ENCODE assay signal across 17 cellular contexts in the genomic region with DNA sequence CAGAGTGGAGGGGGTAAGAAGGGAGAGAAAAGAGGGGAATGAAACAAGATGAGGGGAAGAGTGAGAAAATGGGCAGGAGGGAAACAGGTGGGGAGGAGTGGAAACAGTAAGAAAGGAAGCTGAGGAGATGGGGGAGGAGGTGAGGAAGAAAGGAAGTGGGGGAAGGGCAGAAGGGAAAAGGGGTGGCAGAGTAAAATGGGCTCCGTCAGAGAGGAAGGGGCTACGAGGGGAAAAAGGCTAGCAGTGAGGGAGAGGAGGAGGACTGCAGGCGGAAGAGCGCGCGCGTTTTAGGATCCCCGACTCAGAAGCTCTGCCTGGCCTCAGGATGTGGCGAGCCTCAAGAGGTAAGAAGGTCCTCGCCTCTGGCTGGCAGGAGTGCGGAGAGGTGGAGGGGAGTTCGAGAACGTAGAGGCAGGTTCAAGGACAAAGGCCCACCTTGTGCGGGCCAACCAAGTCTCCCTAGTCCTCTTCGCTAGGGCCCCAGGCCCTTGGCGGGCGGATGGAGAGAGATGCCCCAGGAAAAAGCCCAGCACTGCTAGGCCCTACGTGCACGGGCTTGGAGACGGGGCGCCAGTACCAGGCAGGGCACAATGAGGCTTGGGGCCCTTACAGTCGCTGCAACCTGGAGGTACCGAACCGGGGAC. TPM values are rescaled to one million over a fixed set of nuclear protein-coding genes. Genes with fewer than 3 reads are reported as not detected.
"Had no signal": no experiment of that assay in that cellular context is flagged by ENCODE, and none has a peak within 500 bp of the region (broad histone marks: within the 10 kb centered on the region; RNA-seq: fewer than 3 reads in every experiment).

No MANE protein-coding gene starts in this region.

- H3K27ac ChIP-seq: left lung, neutrophil, right atrium auricular region, WERI-Rb-1 had no signal

- H3K27ac Mint-ChIP-seq: activated CD8-positive, alpha-beta T cell treated with anti-CD3 and anti-CD28 coated beads, Interleukin-2, amount 10 ng/mL, durations not matched to agents 7 days and 5 days; activated naive CD8-positive, alpha-beta T cell treated with anti-CD3 and anti-CD28 coated beads, Interleukin-2, amount 50 U/mL, for 24 hours had no signal

- ATAC-seq: activated CD8-positive, alpha-beta T cell treated with anti-CD3 and anti-CD28 coated beads, Interleukin-2, amount 10 ng/mL, durations not matched to agents 7 days and 5 days; activated naive CD8-positive, alpha-beta T cell treated with anti-CD3 and anti-CD28 coated beads, Interleukin-2, amount 50 U/mL, for 24 hours; heart left ventricle; left lung had no signal

- DNase-seq: activated CD4-positive, alpha-beta T cell treated with anti-CD3 and anti-CD28 coated beads for 48 hours; activated CD8-positive, alpha-beta memory T cell treated with anti-CD3 and anti-CD28 coated beads, Interleukin-2, amount 50 U/mL, for 48 hours; activated CD8-positive, alpha-beta T cell treated with anti-CD3 and anti-CD28 coated beads, Interleukin-2, amount 10 ng/mL, durations not matched to agents 7 days and 5 days; activated naive CD4-positive, alpha-beta T cell treated with Interleukin-2 at 50 U/mL for 16 hours; activated naive CD8-positive, alpha-beta T cell treated with anti-CD3 and anti-CD28 coated beads, Interleukin-2, amount 50 U/mL, for 24 hours; foreskin melanocyte; heart left ventricle; islet precursor cell; naive B cell; posterior cingulate gyrus; stimulated activated CD4-positive, alpha-beta T cell treated with anti-CD3 and anti-CD28 coated beads, Interleukin-2, amount 100 ng/mL, for 24 hours; stimulated activated naive CD4-positive, alpha-beta T cell; WERI-Rb-1 had no signal

- H3K4me3 Mint-ChIP-seq: activated CD8-positive, alpha-beta T cell treated with anti-CD3 and anti-CD28 coated beads, Interleukin-2, amount 10 ng/mL, durations not matched to agents 7 days and 5 days; activated naive CD8-positive, alpha-beta T cell treated with anti-CD3 and anti-CD28 coated beads, Interleukin-2, amount 50 U/mL, for 24 hours had no signal

- H3K9me3 ChIP-seq: heart left ventricle, left lung, neutrophil, right atrium auricular region had no signal

- H3K36me3 ChIP-seq: heart left ventricle, left lung, neutrophil, right atrium auricular region, WERI-Rb-1 had no signal

- H3K9me3 Mint-ChIP-seq: activated naive CD8-positive, alpha-beta T cell treated with anti-CD3 and anti-CD28 coated beads, Interleukin-2, amount 50 U/mL, for 24 hours had no signal

- H3K4me3 ChIP-seq: left lung, right atrium auricular region had no signal

RNA-seq across cellular contexts. Expression of a gene that starts 5.8 kb away (rescaled TPM):
- total RNA-seq: activated CD8-positive, alpha-beta T cell treated with anti-CD3 and anti-CD28 coated beads, Interleukin-2, amount 10 ng/mL, durations not matched to agents 7 days and 5 days; astrocyte; heart left ventricle; left lung; right atrium auricular region had no signal
